Comparison of ENCODE assay signal across 18 cellular contexts in the genomic region with DNA sequence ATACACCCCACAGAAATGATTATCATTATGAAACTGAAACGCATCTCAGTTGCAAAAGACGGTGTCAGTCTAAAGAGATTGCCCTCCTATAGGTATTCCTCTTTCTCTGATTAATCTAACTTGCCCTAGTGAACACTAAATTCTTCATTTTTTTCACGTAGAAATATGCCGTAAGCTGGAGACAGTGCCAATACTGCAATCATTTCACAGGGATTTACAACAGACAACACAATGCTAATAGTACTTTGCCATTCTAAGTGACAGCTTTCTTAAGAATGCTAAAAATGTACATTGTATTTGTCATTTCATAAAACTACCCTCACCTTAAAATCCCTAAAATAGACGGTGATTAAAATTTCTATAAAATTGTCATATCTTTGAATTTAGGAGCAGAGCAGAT. TPM values are rescaled to one million over a fixed set of nuclear protein-coding genes. Genes with fewer than 3 reads are reported as not detected.
"Had no signal": no experiment of that assay in that cellular context is flagged by ENCODE, and none has a peak within 500 bp of the region (broad histone marks: within the 10 kb centered on the region; RNA-seq: fewer than 3 reads in every experiment).

No MANE protein-coding gene starts in this region.

- H3K36me3 ChIP-seq: esophagus squamous epithelium, lower lobe of right lung, tibial artery had no signal

- DNase-seq: activated CD4-positive, alpha-beta T cell treated with anti-CD3 and anti-CD28 coated beads, Interleukin-2, amount 10 ng/mL, durations not matched to agents 7 days and 5 days; activated CD4-positive, CD25-positive, alpha-beta regulatory T cell; activated naive CD4-positive, alpha-beta T cell treated with anti-CD3 and anti-CD28 coated beads, Interleukin-2, amount 50 U/mL, for 16 hours; activated T-cell treated with anti-CD3 and anti-CD28 coated beads for 4 hours; amniotic stem cell; body of pancreas; cerebellar nuclear complex; dorsolateral prefrontal cortex; esophagus squamous epithelium; hypothalamus; kidney glomerular epithelial cell; lower lobe of right lung; naive thymus-derived CD4-positive, alpha-beta T cell had no signal

- H3K4me3 ChIP-seq: body of pancreas, dorsolateral prefrontal cortex, esophagus squamous epithelium, lower lobe of right lung, smooth muscle cell, tibial artery had no signal

- H3K27ac ChIP-seq: body of pancreas, dorsolateral prefrontal cortex, lower lobe of right lung, tibial artery had no signal

- H3K4me2 ChIP-seq: smooth muscle cell had no signal

- H3K9me3 ChIP-seq: body of pancreas, esophagus squamous epithelium, lower lobe of right lung, tibial artery had no signal

- ATAC-seq: body of pancreas; lower lobe of right lung; naive thymus-derived CD4-positive, alpha-beta T cell had no signal

RNA-seq across cellular contexts. Expression of a gene that starts 9.2 kb away (rescaled TPM):
- total RNA-seq: activated CD4-positive, alpha-beta T cell treated with anti-CD3 and anti-CD28 coated beads, Interleukin-2, amount 10 ng/mL, durations not matched to agents 7 days and 5 days; activated CD8-positive, alpha-beta memory T cell treated with anti-CD3 and anti-CD28 coated beads for 36 hours; activated T-helper 2 cell treated with anti-CD3 and anti-CD28 coated beads, Interferon-gamma antibody, Interleukin-2, Interleukin-4, amounts not matched to agents 10 μg/mL and 5 μg/mL and 100 μg/mL, durations not matched to agents 14 hours and 24 hours and 36 hours; naive thymus-derived CD4-positive, alpha-beta T cell; smooth muscle cell; T-helper 2 cell treated with Interferon-gamma antibody and Interleukin-4, amounts not matched to agents 100 ng/mL and 5 ng/mL, for 36 hours had no signal
- polyA plus RNA-seq: naive thymus-derived CD4-positive, alpha-beta T cell; smooth muscle cell had no signal
